ENCODE assay signal across 11 cellular contexts in the genomic region with DNA sequence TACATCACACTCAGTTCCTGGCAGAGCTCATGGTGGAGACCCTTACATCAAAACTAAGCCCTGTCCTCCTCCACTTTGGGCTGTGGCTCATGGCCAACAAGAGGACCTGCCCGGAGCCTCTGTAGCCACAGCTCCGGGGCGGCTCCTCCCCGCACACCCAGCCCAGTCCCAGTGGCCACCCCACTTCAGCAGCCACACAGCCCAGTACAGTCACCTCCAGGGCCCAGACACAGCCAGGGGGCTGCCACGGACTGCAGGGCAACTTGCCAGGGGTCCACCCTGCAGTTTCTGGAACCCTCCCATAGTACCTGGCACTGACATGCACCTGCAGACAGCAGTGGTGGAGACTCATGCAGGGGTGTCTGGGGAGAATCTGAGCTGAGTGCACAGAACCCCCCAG. TPM values are rescaled to one million over a fixed set of nuclear protein-coding genes. Genes with fewer than 3 reads are reported as not detected.
"Had no signal": no experiment of that assay in that cellular context is flagged by ENCODE, and none has a peak within 500 bp of the region (broad histone marks: within the 10 kb centered on the region; RNA-seq: fewer than 3 reads in every experiment).

No MANE protein-coding gene starts in this region.

- H2AFZ ChIP-seq: GM23248, GM23338 had no signal

- H3K4me3 ChIP-seq: GM23248, GM23338, HAP-1 had no signal

- H3K27ac ChIP-seq: GM23248 had no signal

- DNase-seq: GM23248, GOT3, H7, H9, HCEC 1CT, HFFc6 had no signal

- H3K9ac ChIP-seq: GM23248 had no signal

- ATAC-seq: GM23338, HCT116 had no signal

- H3K4me2 ChIP-seq: GM23338 had no signal

- H3K36me3 ChIP-seq: HAP-1 had no signal

- FAIRE-seq: H54 had no signal

- H3K9me3 ChIP-seq: HAP-1 had no signal

RNA-seq across cellular contexts. Expression of a gene that starts 11.8 kb away (rescaled TPM):
- total RNA-seq: GM23248, H4, HFFc6 had no signal
- polyA plus RNA-seq: GM23248 had no signal
